ENCODE assay signal across 27 cellular contexts in genomic region chr1:97101523-97101922, GRCh38.
"Had no signal": no experiment of that assay in that cellular context is flagged by ENCODE, and none has a peak within 500 bp of the region (broad histone marks: within the 10 kb centered on the region; RNA-seq: fewer than 3 reads in every experiment).

No MANE protein-coding gene starts in this region.

- H3K27me3 Mint-ChIP-seq: progenitor cell of endocrine pancreas; stimulated activated naive B cell treated with anti-CD40 and anti-IgM and Interleukin-4, amounts not matched to agents 10 μg/mL and 1 μg/mL and 100 μg/mL, for 72 hours; stimulated activated naive CD8-positive, alpha-beta T cell treated with anti-CD3 and anti-CD28 coated beads, Interleukin-15, Interleukin-2, amounts not matched to agents 100 ng/mL and 50 ng/mL, for 24 hours had no signal

- H3K4me3 ChIP-seq: ovary, psoas muscle, right lobe of liver, sigmoid colon, stomach, thoracic aorta, thyroid gland, tibial nerve, upper lobe of left lung, vagina had no signal

- H3K4me3 Mint-ChIP-seq: natural killer cell; nephron; stimulated activated effector memory CD8-positive, alpha-beta T cell treated with anti-CD3 and anti-CD28 coated beads, Interleukin-12 subunit alpha, Interleukin-12 subunit beta, amount 100 ng/mL, for 72 hours; stimulated activated naive B cell treated with anti-CD40 and anti-IgM and Interleukin-4, amounts not matched to agents 10 μg/mL and 1 μg/mL and 100 μg/mL, for 72 hours; stimulated activated naive CD8-positive, alpha-beta T cell treated with anti-CD3 and anti-CD28 coated beads, Interleukin-15, Interleukin-2, amounts not matched to agents 100 ng/mL and 50 ng/mL, for 24 hours had no signal

- H3K36me3 ChIP-seq: ovary, thoracic aorta, thyroid gland, vagina had no signal

- H3K27me3 ChIP-seq: ovary, right lobe of liver, sigmoid colon, stomach, thyroid gland, tibial nerve, upper lobe of left lung, vagina had no signal

- H3K79me2 ChIP-seq: parathyroid adenoma had no signal

- H3K27ac Mint-ChIP-seq: natural killer cell; nephron; progenitor cell of endocrine pancreas; stimulated activated effector memory CD8-positive, alpha-beta T cell treated with anti-CD3 and anti-CD28 coated beads, Interleukin-12 subunit alpha, Interleukin-12 subunit beta, amount 100 ng/mL, for 72 hours; stimulated activated naive B cell treated with anti-CD40 and anti-IgM and Interleukin-4, amounts not matched to agents 10 μg/mL and 1 μg/mL and 100 μg/mL, for 72 hours; stimulated activated naive CD8-positive, alpha-beta T cell treated with anti-CD3 and anti-CD28 coated beads, Interleukin-15, Interleukin-2, amounts not matched to agents 100 ng/mL and 50 ng/mL, for 24 hours had no signal

- H3K9ac ChIP-seq: parathyroid adenoma had no signal

- DNase-seq: natural killer cell; occipital lobe; ovary; posterior cingulate gyrus; psoas muscle; right cardiac atrium; right lobe of liver; sigmoid colon; small intestine; stimulated activated CD4-positive, alpha-beta T cell treated with anti-CD3 and anti-CD28 coated beads, Interleukin-15, amount 100 ng/mL, for 24 hours; stimulated activated CD4-positive, alpha-beta T cell treated with anti-CD3 and anti-CD28 coated beads, Interleukin-2, amount 100 ng/mL, for 24 hours; stimulated activated CD4-positive, alpha-beta T cell treated with anti-CD3 and anti-CD28 coated beads, Interleukin-2, amount 100 ng/mL, for 48 hours; stimulated activated CD4-positive, alpha-beta T cell treated with anti-CD3 and anti-CD28 coated beads, Interleukin-4, amount 100 ng/mL, for 24 hours; stimulated activated naive B cell treated with anti-CD40 and anti-IgM and Interleukin-4, amounts not matched to agents 10 μg/mL and 1 μg/mL and 100 μg/mL, for 72 hours; stimulated activated naive CD4-positive, alpha-beta T cell treated with Interleukin-2 at 50 U/mL for 16 hours; stomach; thyroid gland; trophoblast cell; upper lobe of left lung had no signal

- H3K27ac ChIP-seq: ovary, parathyroid adenoma, psoas muscle, right lobe of liver, sigmoid colon, stomach, thoracic aorta, thyroid gland, tibial nerve, upper lobe of left lung, vagina had no signal

- H3K4me1 Mint-ChIP-seq: nephron; stimulated activated effector memory CD8-positive, alpha-beta T cell treated with anti-CD3 and anti-CD28 coated beads, Interleukin-12 subunit alpha, Interleukin-12 subunit beta, amount 100 ng/mL, for 72 hours; stimulated activated naive B cell treated with anti-CD40 and anti-IgM and Interleukin-4, amounts not matched to agents 10 μg/mL and 1 μg/mL and 100 μg/mL, for 72 hours had no signal

- ATAC-seq: natural killer cell; psoas muscle; right cardiac atrium; right lobe of liver; stimulated activated effector memory CD8-positive, alpha-beta T cell treated with anti-CD3 and anti-CD28 coated beads, Interleukin-12 subunit alpha, Interleukin-12 subunit beta, amount 100 ng/mL, for 72 hours; stimulated activated naive B cell treated with anti-CD40 and anti-IgM and Interleukin-4, amounts not matched to agents 10 μg/mL and 1 μg/mL and 100 μg/mL, for 72 hours had no signal

- H3K9me3 ChIP-seq: ovary, psoas muscle, right lobe of liver, sigmoid colon, stomach, thoracic aorta, thyroid gland, tibial nerve, upper lobe of left lung, vagina had no signal

- H3K4me1 ChIP-seq: parathyroid adenoma, psoas muscle, right lobe of liver, sigmoid colon, stomach, thyroid gland, tibial nerve, upper lobe of left lung, vagina had no signal

- H2AFZ ChIP-seq: parathyroid adenoma had no signal
